Comparison of ENCODE assay signal across 8 cellular contexts in genomic region chr2:130797493-130798435, GRCh38. TPM values are rescaled to one million over a fixed set of nuclear protein-coding genes. Genes with fewer than 3 reads are reported as not detected.
DNase-seq lines count a peak whose midpoint lies in the region; ATAC-seq, FAIRE-seq and TF ChIP-seq lines count a peak whose summit lies in the region.

No MANE protein-coding gene starts in this region.

- peak; percentile 88 for ATAC-seq in GM21619 (IDR thresholded peaks at IDR 0.05; ENCODE audit: unreplicated experiment)
- peak; percentile 92 for ATAC-seq in activated T-helper 17 cell treated with anti-CD3 and anti-CD28 coated beads, Interleukin-2, amount 50 U/mL, for 72 hours (replicated peaks)

- no peaks in the 10 kb centered on the region for H3F3A ChIP-seq in neural cell (ENCODE audit: insufficient read depth, low read length, poor library complexity, severe bottlenecking)

- peak overlapping the region; percentile 76 for H2AFZ ChIP-seq in neural cell (ENCODE audit: low read depth, low read length)

- no peaks in the 10 kb centered on the region for H3K36me3 Mint-ChIP-seq in activated T-helper 17 cell treated with anti-CD3 and anti-CD28 coated beads, Interleukin-2, amount 50 U/mL, for 72 hours (ENCODE audit: low read depth)
- H3K36me3 Mint-ChIP-seq in stimulated activated naive CD8-positive, alpha-beta T cell treated with anti-CD3 and anti-CD28 coated beads, Interleukin-15, Interleukin-2, amounts not matched to agents 100 ng/mL and 50 ng/mL, for 24 hours (ENCODE audit: low read depth): no peaks in the 10 kb centered on the region

- H3K9ac ChIP-seq in neural cell (ENCODE audit: low read length): peak overlapping the region; percentile 89

- peaks cover 4% of the 10 kb centered on the region for H3K27me3 Mint-ChIP-seq in activated T-helper 17 cell treated with anti-CD3 and anti-CD28 coated beads, Interleukin-2, amount 50 U/mL, for 72 hours
- H3K27me3 Mint-ChIP-seq in stimulated activated naive CD8-positive, alpha-beta T cell treated with anti-CD3 and anti-CD28 coated beads, Interleukin-15, Interleukin-2, amounts not matched to agents 100 ng/mL and 50 ng/mL, for 24 hours: peaks cover 4% of the 10 kb centered on the region

- H3K4me3 ChIP-seq in fibroblast of the aortic adventitia (ENCODE audit: low read depth, low read length): peak overlapping the region; percentile 79
- H3K4me3 ChIP-seq in neural cell (ENCODE audit: low read length): peak overlapping the region; percentile 92

- H3K4me2 ChIP-seq in neural cell (ENCODE audit: low read length): peak overlapping the region; percentile 44

- TF ChIP-seq RAD21 in Ishikawa (IDR thresholded peaks at IDR 0.05; ENCODE audit: low read depth): peak; percentile 86
- TF ChIP-seq RAD21 in neural cell (conservative IDR thresholded peaks at IDR 0.05): peak; percentile 76

- DNase-seq in Daoy (ENCODE audit: low read depth) (peak; percentile 92), RCC 7860 (ENCODE audit: low spot score) (peak; percentile 71), fibroblast of the aortic adventitia (ENCODE audit: low read depth) (peak; percentile 77)

- TF ChIP-seq CTCF in fibroblast of the aortic adventitia (IDR thresholded peaks at IDR 0.05; ENCODE audit: insufficient read depth, low read length): peak; percentile 85
- TF ChIP-seq CTCF in neural cell (IDR thresholded peaks at IDR 0.05; ENCODE audit: poor library complexity, severe bottlenecking): peak; percentile 88

- no peak for FAIRE-seq in RCC 7860 (lab: Jason Lieb, UNC)

- no peaks in the 10 kb centered on the region for H3K36me3 ChIP-seq in neural cell (ENCODE audit: insufficient read depth, low read length)

- peaks cover 9% of the 10 kb centered on the region for H3K27me3 ChIP-seq in neural cell (ENCODE audit: insufficient read depth, low read depth, low read length)

- H3K9me3 Mint-ChIP-seq in activated T-helper 17 cell treated with anti-CD3 and anti-CD28 coated beads, Interleukin-2, amount 50 U/mL, for 72 hours: no peaks in the 10 kb centered on the region
- no peaks in the 10 kb centered on the region for H3K9me3 Mint-ChIP-seq in stimulated activated naive CD8-positive, alpha-beta T cell treated with anti-CD3 and anti-CD28 coated beads, Interleukin-15, Interleukin-2, amounts not matched to agents 100 ng/mL and 50 ng/mL, for 24 hours

- H3K27ac Mint-ChIP-seq in activated T-helper 17 cell treated with anti-CD3 and anti-CD28 coated beads, Interleukin-2, amount 50 U/mL, for 72 hours: no peak overlapping the region
- H3K27ac Mint-ChIP-seq in stimulated activated naive CD8-positive, alpha-beta T cell treated with anti-CD3 and anti-CD28 coated beads, Interleukin-15, Interleukin-2, amounts not matched to agents 100 ng/mL and 50 ng/mL, for 24 hours: no peak overlapping the region

- no peaks in the 10 kb centered on the region for H3K9me2 ChIP-seq in neural cell (ENCODE audit: insufficient read depth, low read length)

- H4K20me1 ChIP-seq in neural cell (ENCODE audit: insufficient read depth): no peaks in the 10 kb centered on the region

- H3K27ac ChIP-seq in neural cell (ENCODE audit: low read length): peak overlapping the region; percentile 52

- TF ChIP-seq EP300 in Ishikawa (IDR thresholded peaks at IDR 0.05; ENCODE audit: borderline replicate concordance): no peak
- no peak for TF ChIP-seq EP300 in neural cell (conservative IDR thresholded peaks at IDR 0.05; ENCODE audit: poor library complexity, severe bottlenecking)

- no peaks in the 10 kb centered on the region for H3K9me3 ChIP-seq in neural cell (ENCODE audit: low read length)

- H3K4me3 Mint-ChIP-seq in activated T-helper 17 cell treated with anti-CD3 and anti-CD28 coated beads, Interleukin-2, amount 50 U/mL, for 72 hours: peak overlapping the region; percentile 45
- peak overlapping the region; percentile 56 for H3K4me3 Mint-ChIP-seq in stimulated activated naive CD8-positive, alpha-beta T cell treated with anti-CD3 and anti-CD28 coated beads, Interleukin-15, Interleukin-2, amounts not matched to agents 100 ng/mL and 50 ng/mL, for 24 hours

- H3K79me2 ChIP-seq in neural cell (replicated peaks; ENCODE audit: insufficient read depth, low read length): no peaks in the 10 kb centered on the region

- H3K4me1 Mint-ChIP-seq in activated T-helper 17 cell treated with anti-CD3 and anti-CD28 coated beads, Interleukin-2, amount 50 U/mL, for 72 hours: no peaks in the 10 kb centered on the region
- H3K4me1 Mint-ChIP-seq in stimulated activated naive CD8-positive, alpha-beta T cell treated with anti-CD3 and anti-CD28 coated beads, Interleukin-15, Interleukin-2, amounts not matched to agents 100 ng/mL and 50 ng/mL, for 24 hours (ENCODE audit: low read depth): peaks cover 4% of the 10 kb centered on the region

TF ChIP-seq in Ishikawa, 13 proteins besides CTCF, POLR2A, EP300 and RAD21 (continues in another document):
- TF ChIP-seq REST (IDR thresholded peaks at IDR 0.05; ENCODE audit: low read depth) (no peak), TAF1 (IDR thresholded peaks at IDR 0.05; ENCODE audit: low read depth) (peak; percentile 14; the same call in 1 of the 2 replicates), CEBPB (IDR thresholded peaks at IDR 0.05) (no peak)

TF ChIP-seq in neural cell, 6 proteins besides CTCF, POLR2A, EP300 and RAD21:
- peak; percentile 63 for TF ChIP-seq MXI1 (conservative IDR thresholded peaks at IDR 0.05; ENCODE audit: poor library complexity, severe bottlenecking)
- TF ChIP-seq REST (IDR thresholded peaks at IDR 0.05; ENCODE audit: borderline replicate concordance): peak; percentile 34
- TF ChIP-seq SMC3 (conservative IDR thresholded peaks at IDR 0.05; ENCODE audit: poor library complexity): peak; percentile 80
- TF ChIP-seq POLR2AphosphoS5 (IDR thresholded peaks at IDR 0.05): no peak

RNA-seq across cellular contexts. Expression of gene ARHGEF4, which starts 39.0 kb away (rescaled TPM):
- total RNA-seq in Daoy (2014; rRNA removed; shearing (Covaris generic)): 0.27 and 1.5 TPM in 2 replicates
- total RNA-seq in activated T-helper 17 cell treated with anti-CD3 and anti-CD28 coated beads, Interleukin-2, amount 50 U/mL, for 72 hours: not detected
- total RNA-seq in fibroblast of the aortic adventitia (ENCODE audit: low replicate concordance): 5.2 and 9.8 TPM in 2 replicates
- polyA plus RNA-seq in neural cell: 45.9 and 70.9 TPM in 2 replicates
- 42.7 and 51.4 TPM in 2 replicates for polyA minus RNA-seq in neural cell

RNA-seq across cellular contexts. Expression of gene AMER3, which starts 42.4 kb away (rescaled TPM):
- not detected in 2 replicates for total RNA-seq in Daoy (2014; rRNA removed; shearing (Covaris generic))
- not detected for total RNA-seq in activated T-helper 17 cell treated with anti-CD3 and anti-CD28 coated beads, Interleukin-2, amount 50 U/mL, for 72 hours
- not detected in 2 replicates for total RNA-seq in fibroblast of the aortic adventitia (ENCODE audit: low replicate concordance)
- 19.2 and 22.7 TPM in 2 replicates for polyA plus RNA-seq in neural cell
- polyA minus RNA-seq in neural cell: 87.4 and 95.9 TPM in 2 replicates

Comparison
In these comparisons a context has a peak if more than half of its experiments do, and no peak if none do; other contexts are left out.
1. Peak in every context shown above with its lines: DNase-seq, ATAC-seq, H3K4me3 ChIP-seq and H3K27ac ChIP-seq.